Comparison of ENCODE assay signal across 1 cellular context in the genomic region with DNA sequence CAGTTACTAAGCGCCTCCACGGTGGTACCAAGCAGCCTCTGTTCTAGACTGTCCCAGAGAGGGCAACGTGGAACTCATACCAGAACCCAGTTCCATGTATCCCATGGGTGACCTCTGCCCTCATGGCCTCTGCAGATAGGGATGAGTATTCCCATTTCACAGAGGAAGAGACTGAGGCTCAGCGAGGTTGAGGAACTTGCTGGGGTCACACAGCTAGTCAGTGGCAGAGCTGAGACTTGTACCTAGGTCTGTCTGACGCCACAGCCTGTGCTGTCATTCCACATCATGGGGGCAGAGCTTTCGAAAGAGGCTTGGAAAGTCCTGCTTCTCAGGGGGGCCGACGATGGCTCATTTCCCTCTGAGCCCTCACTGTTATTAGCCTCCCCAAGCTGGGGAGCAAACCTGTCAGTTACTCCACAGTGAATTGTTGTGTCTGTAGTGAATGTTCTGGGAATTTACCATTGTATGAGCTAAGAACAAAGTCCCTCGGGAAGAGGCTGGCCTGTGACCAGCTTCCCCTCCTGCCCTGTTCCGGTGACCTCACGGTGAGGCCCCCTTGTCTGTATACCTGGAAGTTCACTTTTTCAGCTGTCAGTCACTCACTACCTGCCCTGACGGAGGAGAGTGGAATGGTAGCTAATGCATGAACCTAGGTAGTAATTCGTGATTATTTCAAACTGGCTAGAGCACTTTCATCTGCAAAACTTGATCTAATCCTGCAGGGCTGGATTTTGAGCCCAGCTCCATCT.
TF ChIP-seq lines count a peak whose summit lies in the region.

No MANE protein-coding gene starts in this region.

TF ChIP-seq in HepG2, 621 proteins besides CTCF, POLR2A, EP300 and RAD21 (continues in another document):
- TF ChIP-seq ZNF20 (CRISPR knock-in tag; IDR thresholded peaks at IDR 0.05) (no peak), ZNF773 (CRISPR knock-in tag; IDR thresholded peaks at IDR 0.05; ENCODE audit: borderline replicate concordance) (no peak), ZMYM3 (CRISPR knock-in tag; IDR thresholded peaks at IDR 0.05) (peak; percentile 94), ZNF451 (CRISPR knock-in tag; IDR thresholded peaks at IDR 0.05) (0 out of 2 replicates have a peak, but pooled peaks have one; percentile 33), ZNF468 (CRISPR knock-in tag; IDR thresholded peaks at IDR 0.05) (no peak), U2AF1 (optimal IDR thresholded peaks at IDR 0.05; ENCODE audit: low read depth, low read length) (no peak), BRCA1 (CRISPR knock-in tag; IDR thresholded peaks at IDR 0.05) (no peak), RBFOX2 (IDR thresholded peaks at IDR 0.05; ENCODE audit: low read depth, low read length) (peak; percentile 41; the same call in 1 of the 2 replicates), MAFK (conservative IDR thresholded peaks at IDR 0.05 in 1 of 2, IDR thresholded peaks at IDR 0.05 in 1 of 2; ENCODE audit: low read length in 2 of 2) (no peak), ZC3H13 (CRISPR knock-in tag; IDR thresholded peaks at IDR 0.05) (0 out of 2 replicates have a peak, but pooled peaks have one; percentile 46), KLF13 (CRISPR knock-in tag; IDR thresholded peaks at IDR 0.05) (no peak), ZC3H4 (CRISPR knock-in tag; IDR thresholded peaks at IDR 0.05; ENCODE audit: borderline replicate concordance) (no peak), RORA (CRISPR knock-in tag; IDR thresholded peaks at IDR 0.05) (no peak), SAP130 (CRISPR knock-in tag; IDR thresholded peaks at IDR 0.05; ENCODE audit: low read depth) (peak; percentile 17; the same call in 1 of the 2 replicates), ZNF33B (CRISPR knock-in tag; IDR thresholded peaks at IDR 0.05) (no peak), ZNF788 (CRISPR knock-in tag; IDR thresholded peaks at IDR 0.05; ENCODE audit: borderline replicate concordance) (no peak), ZKSCAN8 (CRISPR knock-in tag; IDR thresholded peaks at IDR 0.05; ENCODE audit: borderline replicate concordance) (no peak), ZFP1 (CRISPR knock-in tag; IDR thresholded peaks at IDR 0.05) (no peak), ZNF549 (CRISPR knock-in tag; IDR thresholded peaks at IDR 0.05) (no peak), SRF (IDR thresholded peaks at IDR 0.05; ENCODE audit: low read depth, low read length) (no peak), NR2F2 (IDR thresholded peaks at IDR 0.05; ENCODE audit: borderline replicate concordance, low read depth) (0 out of 2 replicates have a peak, but pooled peaks have one; percentile 28), CHD4 (IDR thresholded peaks at IDR 0.05; ENCODE audit: borderline replicate concordance, low read length) (peak; percentile 38; the same call in 1 of the 2 replicates), NFATC3 (CRISPR knock-in tag; IDR thresholded peaks at IDR 0.05) (no peak), RFXANK (CRISPR knock-in tag; IDR thresholded peaks at IDR 0.05) (no peak), SOX5 (CRISPR knock-in tag; IDR thresholded peaks at IDR 0.05; ENCODE audit: borderline replicate concordance) (0 out of 2 replicates have a peak, but pooled peaks have one; percentile 33), ZNF263 (CRISPR knock-in tag; IDR thresholded peaks at IDR 0.05) (0 out of 2 replicates have a peak, but pooled peaks have one; percentile 11), HOXD1 (CRISPR knock-in tag; IDR thresholded peaks at IDR 0.05) (no peak), RARG (CRISPR knock-in tag; IDR thresholded peaks at IDR 0.05; ENCODE audit: low read depth) (no peak), RELA (CRISPR knock-in tag; IDR thresholded peaks at IDR 0.05) (no peak), PHF20 (CRISPR knock-in tag; IDR thresholded peaks at IDR 0.05) (peak; percentile 15; the same call in 1 of the 2 replicates), NCOR1 (IDR thresholded peaks at IDR 0.05; ENCODE audit: borderline replicate concordance, low read length) (0 out of 2 replicates have a peak, but pooled peaks have one; percentile 25), TAF15 (IDR thresholded peaks at IDR 0.05; ENCODE audit: low read depth, low read length, poor library complexity, severe bottlenecking) (no peak), ZBTB38 (CRISPR knock-in tag; IDR thresholded peaks at IDR 0.05) (peak; percentile 65; the same call in 1 of the 2 replicates), NR1H2 (CRISPR knock-in tag; IDR thresholded peaks at IDR 0.05; ENCODE audit: borderline replicate concordance, low read depth) (no peak), NR2F6 (IDR thresholded peaks at IDR 0.05) (peak; percentile 36), NR2F6 (CRISPR knock-in tag; IDR thresholded peaks at IDR 0.05) (no peak), ZZZ3 (CRISPR knock-in tag; IDR thresholded peaks at IDR 0.05; ENCODE audit: borderline replicate concordance) (peak; percentile 59; the same call in 1 of the 2 replicates), MEIS2 (CRISPR knock-in tag; IDR thresholded peaks at IDR 0.05) (0 out of 2 replicates have a peak, but pooled peaks have one; percentile 64), TMF1 (CRISPR knock-in tag; IDR thresholded peaks at IDR 0.05; ENCODE audit: low read depth) (no peak)
- TF ChIP-seq, protein P1, sequence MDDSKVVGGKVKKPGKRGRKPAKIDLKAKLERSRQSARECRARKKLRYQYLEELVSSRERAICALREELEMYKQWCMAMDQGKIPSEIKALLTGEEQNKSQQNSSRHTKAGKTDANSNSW (CRISPR knock-in tag; IDR thresholded peaks at IDR 0.05; ENCODE audit: borderline replicate concordance) = no peak
- TF ChIP-seq, protein P2, sequence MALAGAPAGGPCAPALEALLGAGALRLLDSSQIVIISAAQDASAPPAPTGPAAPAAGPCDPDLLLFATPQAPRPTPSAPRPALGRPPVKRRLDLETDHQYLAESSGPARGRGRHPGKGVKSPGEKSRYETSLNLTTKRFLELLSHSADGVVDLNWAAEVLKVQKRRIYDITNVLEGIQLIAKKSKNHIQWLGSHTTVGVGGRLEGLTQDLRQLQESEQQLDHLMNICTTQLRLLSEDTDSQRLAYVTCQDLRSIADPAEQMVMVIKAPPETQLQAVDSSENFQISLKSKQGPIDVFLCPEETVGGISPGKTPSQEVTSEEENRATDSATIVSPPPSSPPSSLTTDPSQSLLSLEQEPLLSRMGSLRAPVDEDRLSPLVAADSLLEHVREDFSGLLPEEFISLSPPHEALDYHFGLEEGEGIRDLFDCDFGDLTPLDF (CRISPR knock-in tag; IDR thresholded peaks at IDR 0.05) = no peak
- TF ChIP-seq, protein P3, sequence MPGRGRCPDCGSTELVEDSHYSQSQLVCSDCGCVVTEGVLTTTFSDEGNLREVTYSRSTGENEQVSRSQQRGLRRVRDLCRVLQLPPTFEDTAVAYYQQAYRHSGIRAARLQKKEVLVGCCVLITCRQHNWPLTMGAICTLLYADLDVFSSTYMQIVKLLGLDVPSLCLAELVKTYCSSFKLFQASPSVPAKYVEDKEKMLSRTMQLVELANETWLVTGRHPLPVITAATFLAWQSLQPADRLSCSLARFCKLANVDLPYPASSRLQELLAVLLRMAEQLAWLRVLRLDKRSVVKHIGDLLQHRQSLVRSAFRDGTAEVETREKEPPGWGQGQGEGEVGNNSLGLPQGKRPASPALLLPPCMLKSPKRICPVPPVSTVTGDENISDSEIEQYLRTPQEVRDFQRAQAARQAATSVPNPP (CRISPR knock-in tag; IDR thresholded peaks at IDR 0.05) = no peak
- TF ChIP-seq, protein P4, sequence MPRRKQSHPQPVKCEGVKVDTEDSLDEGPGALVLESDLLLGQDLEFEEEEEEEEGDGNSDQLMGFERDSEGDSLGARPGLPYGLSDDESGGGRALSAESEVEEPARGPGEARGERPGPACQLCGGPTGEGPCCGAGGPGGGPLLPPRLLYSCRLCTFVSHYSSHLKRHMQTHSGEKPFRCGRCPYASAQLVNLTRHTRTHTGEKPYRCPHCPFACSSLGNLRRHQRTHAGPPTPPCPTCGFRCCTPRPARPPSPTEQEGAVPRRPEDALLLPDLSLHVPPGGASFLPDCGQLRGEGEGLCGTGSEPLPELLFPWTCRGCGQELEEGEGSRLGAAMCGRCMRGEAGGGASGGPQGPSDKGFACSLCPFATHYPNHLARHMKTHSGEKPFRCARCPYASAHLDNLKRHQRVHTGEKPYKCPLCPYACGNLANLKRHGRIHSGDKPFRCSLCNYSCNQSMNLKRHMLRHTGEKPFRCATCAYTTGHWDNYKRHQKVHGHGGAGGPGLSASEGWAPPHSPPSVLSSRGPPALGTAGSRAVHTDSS (CRISPR knock-in tag; conservative IDR thresholded peaks at IDR 0.05) = no peak
- TF ChIP-seq, protein P5, sequence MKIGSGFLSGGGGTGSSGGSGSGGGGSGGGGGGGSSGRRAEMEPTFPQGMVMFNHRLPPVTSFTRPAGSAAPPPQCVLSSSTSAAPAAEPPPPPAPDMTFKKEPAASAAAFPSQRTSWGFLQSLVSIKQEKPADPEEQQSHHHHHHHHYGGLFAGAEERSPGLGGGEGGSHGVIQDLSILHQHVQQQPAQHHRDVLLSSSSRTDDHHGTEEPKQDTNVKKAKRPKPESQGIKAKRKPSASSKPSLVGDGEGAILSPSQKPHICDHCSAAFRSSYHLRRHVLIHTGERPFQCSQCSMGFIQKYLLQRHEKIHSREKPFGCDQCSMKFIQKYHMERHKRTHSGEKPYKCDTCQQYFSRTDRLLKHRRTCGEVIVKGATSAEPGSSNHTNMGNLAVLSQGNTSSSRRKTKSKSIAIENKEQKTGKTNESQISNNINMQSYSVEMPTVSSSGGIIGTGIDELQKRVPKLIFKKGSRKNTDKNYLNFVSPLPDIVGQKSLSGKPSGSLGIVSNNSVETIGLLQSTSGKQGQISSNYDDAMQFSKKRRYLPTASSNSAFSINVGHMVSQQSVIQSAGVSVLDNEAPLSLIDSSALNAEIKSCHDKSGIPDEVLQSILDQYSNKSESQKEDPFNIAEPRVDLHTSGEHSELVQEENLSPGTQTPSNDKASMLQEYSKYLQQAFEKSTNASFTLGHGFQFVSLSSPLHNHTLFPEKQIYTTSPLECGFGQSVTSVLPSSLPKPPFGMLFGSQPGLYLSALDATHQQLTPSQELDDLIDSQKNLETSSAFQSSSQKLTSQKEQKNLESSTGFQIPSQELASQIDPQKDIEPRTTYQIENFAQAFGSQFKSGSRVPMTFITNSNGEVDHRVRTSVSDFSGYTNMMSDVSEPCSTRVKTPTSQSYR (CRISPR knock-in tag; IDR thresholded peaks at IDR 0.05; ENCODE audit: borderline replicate concordance) = no peak
- TF ChIP-seq, protein P6, sequence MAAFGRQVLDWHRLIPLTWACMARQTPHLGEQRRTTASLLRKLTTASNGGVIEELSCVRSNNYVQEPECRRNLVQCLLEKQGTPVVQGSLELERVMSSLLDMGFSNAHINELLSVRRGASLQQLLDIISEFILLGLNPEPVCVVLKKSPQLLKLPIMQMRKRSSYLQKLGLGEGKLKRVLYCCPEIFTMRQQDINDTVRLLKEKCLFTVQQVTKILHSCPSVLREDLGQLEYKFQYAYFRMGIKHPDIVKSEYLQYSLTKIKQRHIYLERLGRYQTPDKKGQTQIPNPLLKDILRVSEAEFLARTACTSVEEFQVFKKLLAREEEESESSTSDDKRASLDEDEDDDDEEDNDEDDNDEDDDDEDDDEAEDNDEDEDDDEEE (CRISPR knock-in tag; IDR thresholded peaks at IDR 0.05) = 0 out of 2 replicates have a peak, but pooled peaks have one; percentile 29
- TF ChIP-seq, protein P7, sequence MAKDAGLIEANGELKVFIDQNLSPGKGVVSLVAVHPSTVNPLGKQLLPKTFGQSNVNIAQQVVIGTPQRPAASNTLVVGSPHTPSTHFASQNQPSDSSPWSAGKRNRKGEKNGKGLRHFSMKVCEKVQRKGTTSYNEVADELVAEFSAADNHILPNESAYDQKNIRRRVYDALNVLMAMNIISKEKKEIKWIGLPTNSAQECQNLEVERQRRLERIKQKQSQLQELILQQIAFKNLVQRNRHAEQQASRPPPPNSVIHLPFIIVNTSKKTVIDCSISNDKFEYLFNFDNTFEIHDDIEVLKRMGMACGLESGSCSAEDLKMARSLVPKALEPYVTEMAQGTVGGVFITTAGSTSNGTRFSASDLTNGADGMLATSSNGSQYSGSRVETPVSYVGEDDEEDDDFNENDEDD (CRISPR knock-in tag; IDR thresholded peaks at IDR 0.05; ENCODE audit: borderline replicate concordance) = no peak
- TF ChIP-seq, protein P8, sequence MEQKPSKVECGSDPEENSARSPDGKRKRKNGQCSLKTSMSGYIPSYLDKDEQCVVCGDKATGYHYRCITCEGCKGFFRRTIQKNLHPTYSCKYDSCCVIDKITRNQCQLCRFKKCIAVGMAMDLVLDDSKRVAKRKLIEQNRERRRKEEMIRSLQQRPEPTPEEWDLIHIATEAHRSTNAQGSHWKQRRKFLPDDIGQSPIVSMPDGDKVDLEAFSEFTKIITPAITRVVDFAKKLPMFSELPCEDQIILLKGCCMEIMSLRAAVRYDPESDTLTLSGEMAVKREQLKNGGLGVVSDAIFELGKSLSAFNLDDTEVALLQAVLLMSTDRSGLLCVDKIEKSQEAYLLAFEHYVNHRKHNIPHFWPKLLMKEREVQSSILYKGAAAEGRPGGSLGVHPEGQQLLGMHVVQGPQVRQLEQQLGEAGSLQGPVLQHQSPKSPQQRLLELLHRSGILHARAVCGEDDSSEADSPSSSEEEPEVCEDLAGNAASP (CRISPR knock-in tag; IDR thresholded peaks at IDR 0.05; ENCODE audit: borderline replicate concordance) = 0 out of 2 replicates have a peak, but pooled peaks have one; percentile 11
